In genomic region chr1:149979972-149980548, GRCh38 we compare ENCODE assay signal across 25 cellular contexts. TPM values are rescaled to one million over a fixed set of nuclear protein-coding genes. Genes with fewer than 3 reads are reported as not detected.
DNase-seq lines count a peak whose midpoint lies in the region; ATAC-seq, FAIRE-seq and TF ChIP-seq lines count a peak whose summit lies in the region.
"Had no signal": no experiment of that assay in that cellular context is flagged by ENCODE, and none has a peak within 500 bp of the region (broad histone marks: within the 10 kb centered on the region; RNA-seq: fewer than 3 reads in every experiment).

No MANE protein-coding gene starts in this region.

- WGBS in psoas muscle, 3 donors = 80 to 98% (median 81%) methylated on average over 3 of the region's 3 CpGs

- POLR2A ChIA-PET in activated naive CD8-positive, alpha-beta T cell treated with anti-CD3 and anti-CD28 coated beads, Interleukin-2, amount 10 ng/mL, durations not matched to agents 7 days and 5 days (lab: Charles Lee) = no interaction called here

- peak overlapping the region; percentile 60 for H3K27ac ChIP-seq in psoas muscle
- H3K27ac ChIP-seq in dorsolateral prefrontal cortex = peak overlapping the region in 3 of 59 donors; percentile 5 to 34 (median 8)
- H3K27ac ChIP-seq: skin epidermis, stomach, transverse colon had no signal

- DNase-seq in GM12892 (ENCODE audit: insufficient read length) = no peak
- no peak for DNase-seq in HFFc6
- DNase-seq in activated naive CD8-positive, alpha-beta T cell treated with anti-CD3 and anti-CD28 coated beads, Interleukin-2, amount 10 ng/mL, durations not matched to agents 7 days and 5 days = no peak
- no peak for DNase-seq in psoas muscle
- DNase-seq in NCI-H2107 treated with DMSO at 0.1 percent for 48 hours (lab: John Stamatoyannopoulos, UW; ENCODE audit: unreplicated experiment) = no peak
- DNase-seq in NK-92 (lab: John Stamatoyannopoulos, UW; ENCODE audit: unreplicated experiment) = no peak
- DNase-seq in dorsolateral prefrontal cortex = no peak
- DNase-seq: activated CD4-positive, alpha-beta T cell treated with anti-CD3 and anti-CD28 coated beads, Interleukin-2, amount 50 U/mL, for 1 hour; activated naive CD4-positive, alpha-beta T cell treated with anti-CD3 and anti-CD28 coated beads, Interleukin-2, amount 10 ng/mL, durations not matched to agents 7 days and 5 days; CD8-positive, alpha-beta memory T cell; DMS79 treated with DMSO at 0.1 percent for 48 hours; glutamatergic neuron; H7; KG1; NCI-H1092 treated with DMSO at 0.1 percent for 48 hours; NCI-H2081 treated with DMSO at 0.1 percent for 48 hours; nephron progenitor cell; posterior cingulate gyrus; SHP77 treated with DMSO at 0.1 percent for 48 hours; stimulated activated CD4-positive, alpha-beta T cell treated with anti-CD3 and anti-CD28 coated beads, Interleukin-2, amount 100 ng/mL, for 48 hours; stomach; transverse colon had no signal

- peaks cover 3 to 19% of the 10 kb centered on the region in 2 donors for H3K36me3 ChIP-seq in psoas muscle (ENCODE audit: insufficient read depth in 1 of 2, low read depth in 1 of 2)

- peaks cover 34% of the 10 kb centered on the region for H3K4me1 ChIP-seq in psoas muscle

- H3K27me3 ChIP-seq in psoas muscle (ENCODE audit: insufficient read depth in 3 of 3, low read length in 2 of 3) (no peaks in the 10 kb centered on the region), dorsolateral prefrontal cortex (no peaks in the 10 kb centered on the region)
- H3K27me3 ChIP-seq: stomach, transverse colon had no signal

- peak overlapping the region; percentile 60 for H3K27ac Mint-ChIP-seq in HFFc6
- peak overlapping the region; percentile 2 for H3K27ac Mint-ChIP-seq in activated naive CD8-positive, alpha-beta T cell treated with anti-CD3 and anti-CD28 coated beads, Interleukin-2, amount 10 ng/mL, durations not matched to agents 7 days and 5 days
- H3K27ac Mint-ChIP-seq: activated naive CD4-positive, alpha-beta T cell treated with anti-CD3 and anti-CD28 coated beads, Interleukin-2, amount 10 ng/mL, durations not matched to agents 7 days and 5 days; nephron progenitor cell; T-helper 1 cell treated with Interleukin-12 subunit alpha and Interleukin-12 subunit beta and Interleukin-4 antibody, amounts not matched to agents 30 μg/mL and 1 μg/mL, for 36 hours had no signal

- intact Hi-C loops in psoas muscle (cut with DNase I) = no loop called here
- intact Hi-C loops in dorsolateral prefrontal cortex (cut with DNase I) = no loop called here

- H3K4me1 Mint-ChIP-seq in HFFc6 (ENCODE audit: low read depth) = peaks cover 52% of the 10 kb centered on the region
- peaks cover 24% of the 10 kb centered on the region for H3K4me1 Mint-ChIP-seq in activated naive CD8-positive, alpha-beta T cell treated with anti-CD3 and anti-CD28 coated beads, Interleukin-2, amount 10 ng/mL, durations not matched to agents 7 days and 5 days

- H3K4me3 Mint-ChIP-seq in HFFc6 = 0 out of 2 replicates have a peak overlapping the region, but pooled peaks have one; percentile 15
- H3K4me3 Mint-ChIP-seq in activated naive CD8-positive, alpha-beta T cell treated with anti-CD3 and anti-CD28 coated beads, Interleukin-2, amount 10 ng/mL, durations not matched to agents 7 days and 5 days = peak overlapping the region; percentile 5
- H3K4me3 Mint-ChIP-seq: activated naive CD4-positive, alpha-beta T cell treated with anti-CD3 and anti-CD28 coated beads, Interleukin-2, amount 10 ng/mL, durations not matched to agents 7 days and 5 days; CD8-positive, alpha-beta memory T cell; nephron progenitor cell; T-helper 1 cell treated with Interleukin-12 subunit alpha and Interleukin-12 subunit beta and Interleukin-4 antibody, amounts not matched to agents 30 μg/mL and 1 μg/mL, for 36 hours had no signal

- peaks cover 2% of the 10 kb centered on the region; the same call in 1 of the 2 replicates for H3K27me3 Mint-ChIP-seq in HFFc6 (ENCODE audit: insufficient read depth)
- H3K27me3 Mint-ChIP-seq in activated naive CD8-positive, alpha-beta T cell treated with anti-CD3 and anti-CD28 coated beads, Interleukin-2, amount 10 ng/mL, durations not matched to agents 7 days and 5 days = no peaks in the 10 kb centered on the region
- H3K27me3 Mint-ChIP-seq: activated naive CD4-positive, alpha-beta T cell treated with anti-CD3 and anti-CD28 coated beads, Interleukin-2, amount 10 ng/mL, durations not matched to agents 7 days and 5 days; CD8-positive, alpha-beta memory T cell had no signal

- H3K9me3 Mint-ChIP-seq in HFFc6 = no peaks in the 10 kb centered on the region
- no peaks in the 10 kb centered on the region for H3K9me3 Mint-ChIP-seq in activated naive CD8-positive, alpha-beta T cell treated with anti-CD3 and anti-CD28 coated beads, Interleukin-2, amount 10 ng/mL, durations not matched to agents 7 days and 5 days
- H3K9me3 Mint-ChIP-seq: activated naive CD4-positive, alpha-beta T cell treated with anti-CD3 and anti-CD28 coated beads, Interleukin-2, amount 10 ng/mL, durations not matched to agents 7 days and 5 days; CD8-positive, alpha-beta memory T cell; nephron progenitor cell; T-helper 1 cell treated with Interleukin-12 subunit alpha and Interleukin-12 subunit beta and Interleukin-4 antibody, amounts not matched to agents 30 μg/mL and 1 μg/mL, for 36 hours had no signal

- peaks cover 24% of the 10 kb centered on the region for H3K36me3 Mint-ChIP-seq in HFFc6 (ENCODE audit: low read depth)
- H3K36me3 Mint-ChIP-seq in activated naive CD8-positive, alpha-beta T cell treated with anti-CD3 and anti-CD28 coated beads, Interleukin-2, amount 10 ng/mL, durations not matched to agents 7 days and 5 days = peaks cover 5% of the 10 kb centered on the region

- no peak for ATAC-seq in activated naive CD8-positive, alpha-beta T cell treated with anti-CD3 and anti-CD28 coated beads, Interleukin-2, amount 10 ng/mL, durations not matched to agents 7 days and 5 days (ENCODE audit: low read depth)
- ATAC-seq in psoas muscle = no peak

- H3K4me3 ChIP-seq in psoas muscle (no peak overlapping the region), dorsolateral prefrontal cortex (no peak overlapping the region)
- H3K4me3 ChIP-seq: skin epidermis, stomach, transverse colon had no signal

- TF ChIP-seq POLR2A in GM12892 (IDR thresholded peaks at IDR 0.05; ENCODE audit: low read depth, low read length) = no peak

- no peak for TF ChIP-seq CTCF in HFFc6 (IDR thresholded peaks at IDR 0.05)
- TF ChIP-seq CTCF in psoas muscle (IDR thresholded peaks at IDR 0.05) = no peak
- no peak for TF ChIP-seq CTCF in dorsolateral prefrontal cortex (IDR thresholded peaks at IDR 0.05 in 54 of 56, conservative IDR thresholded peaks at IDR 0.05 in 2 of 56; ENCODE audit: low read depth in 1 of 56, partially characterized antibody in 56 of 56)

- peak; percentile 64 for FAIRE-seq in GM12892 (lab: Jason Lieb, UNC)
- FAIRE-seq: endometrium had no signal

- H3K9me3 ChIP-seq in psoas muscle = no peaks in the 10 kb centered on the region
- H3K9me3 ChIP-seq: stomach, transverse colon had no signal

RNA-seq across cellular contexts. Expression of gene OTUD7B, which starts 30.5 kb away (rescaled TPM):
- polyA plus RNA-seq in GM12892 (2012; ENCODE audit: missing spikeins) = 5.7 TPM
- 10 to 100 TPM; 26.2 to 29.6 (median 28.7) TPM for total RNA-seq in HFFc6 (2021; fragmentation: NEBNext Ultra II Directional; extraction: Animal tissue kit (Norgen Biotek cat#: 25700))
- total RNA-seq in activated naive CD8-positive, alpha-beta T cell treated with anti-CD3 and anti-CD28 coated beads, Interleukin-2, amount 10 ng/mL, durations not matched to agents 7 days and 5 days = 10 to 100 TPM; 12.8 to 13.7 TPM
- total RNA-seq in psoas muscle (10 to 100 TPM; 47.4 to 62.0 (median 59.4) TPM), dorsolateral prefrontal cortex (100 to 1,000 TPM in 4 of 120 experiments, 10 to 100 TPM in 116; 28.4 to 126 (median 52.8) TPM)
- 10 to 100 TPM in 1 of 3 donors, 1 to 10 TPM in 2; 6.8 to 29.6 (median 9.8) TPM for polyA plus RNA-seq in psoas muscle

RNA-seq across cellular contexts. Expression of gene MTMR11, which starts 43.4 kb away (rescaled TPM):
- 1.0 TPM for polyA plus RNA-seq in GM12892 (2012; ENCODE audit: missing spikeins)
- 10 to 100 TPM in 3 of 6 experiments, 1 to 10 TPM in 3; 6.1 to 11.5 (median 10.0) TPM for total RNA-seq in HFFc6 (2021; fragmentation: NEBNext Ultra II Directional; extraction: Animal tissue kit (Norgen Biotek cat#: 25700))
- 1 to 10 TPM; 1.6 to 1.8 TPM for total RNA-seq in activated naive CD8-positive, alpha-beta T cell treated with anti-CD3 and anti-CD28 coated beads, Interleukin-2, amount 10 ng/mL, durations not matched to agents 7 days and 5 days
- total RNA-seq in psoas muscle (1 to 10 TPM; 1.0 to 3.0 (median 1.8) TPM), dorsolateral prefrontal cortex (10 to 100 TPM in 106 of 120 experiments, 1 to 10 TPM in 14; 5.4 to 32.3 (median 13.3) TPM)
- 1 to 10 TPM in 1 of 3 donors, under 1 TPM in 2; 0.78 to 1.7 (median 0.80) TPM for polyA plus RNA-seq in psoas muscle

RNA-seq across cellular contexts. Expression of gene SF3B4, which starts 52.5 kb away (rescaled TPM):
- polyA plus RNA-seq in GM12892 (2012; ENCODE audit: missing spikeins) = 37.6 TPM
- 100 to 1,000 TPM in 3 of 6 experiments, 10 to 100 TPM in 3; 85.4 to 105 (median 101) TPM for total RNA-seq in HFFc6 (2021; fragmentation: NEBNext Ultra II Directional; extraction: Animal tissue kit (Norgen Biotek cat#: 25700))
- 10 to 100 TPM; 72.1 to 74.8 TPM for total RNA-seq in activated naive CD8-positive, alpha-beta T cell treated with anti-CD3 and anti-CD28 coated beads, Interleukin-2, amount 10 ng/mL, durations not matched to agents 7 days and 5 days
- total RNA-seq in psoas muscle = 10 to 100 TPM; 13.0 to 26.9 (median 21.9) TPM
- 10 to 100 TPM; 13.9 to 28.9 (median 16.7) TPM for polyA plus RNA-seq in psoas muscle
- total RNA-seq in dorsolateral prefrontal cortex = 10 to 100 TPM; 17.5 to 36.2 (median 25.7) TPM
